ENCODE assay signal across 19 cellular contexts in the genomic region with DNA sequence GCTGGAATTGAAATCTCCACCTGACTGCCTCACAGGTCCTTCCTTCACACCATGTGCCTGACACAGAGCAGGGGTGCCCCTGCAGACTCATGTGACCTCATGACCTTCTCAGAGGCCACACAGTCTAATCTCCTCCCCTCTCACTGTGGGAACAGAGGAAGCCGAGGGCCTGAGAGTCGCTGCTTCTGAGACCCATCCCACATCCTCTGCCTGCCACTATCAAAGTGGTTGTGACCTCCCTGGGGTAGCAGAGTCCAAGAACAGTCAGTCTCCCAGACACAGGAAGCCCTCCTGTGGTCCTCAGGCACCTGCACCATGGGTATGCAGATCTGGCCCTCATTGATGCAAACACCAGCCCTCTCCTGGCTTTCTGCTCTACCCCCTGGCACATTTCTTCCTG.
A peak's percentile ranks its signal among the peaks of the same experiment; 100 is the strongest.
DNase-seq lines count a peak whose midpoint lies in the region; ATAC-seq and TF ChIP-seq lines count a peak whose summit lies in the region.
"Had no signal": no experiment of that assay in that cellular context is flagged by ENCODE, and none has a peak within 500 bp of the region (broad histone marks: within the 10 kb centered on the region; RNA-seq: fewer than 3 reads in every experiment).

No MANE protein-coding gene starts in this region.

- CTCF ChIA-PET in activated CD8-positive, alpha-beta T cell treated with anti-CD3 and anti-CD28 coated beads for 36 hours (lab: Charles Lee): interaction anchor here (1.5 to 1.6 kb wide), 2 partner anchors 41 to 56 kb away, joined by 3 read pairs; no protein-coding TSS in a partner anchor

- H3K4me1 Mint-ChIP-seq in activated CD8-positive, alpha-beta T cell treated with anti-CD3 and anti-CD28 coated beads for 36 hours (ENCODE audit: low read depth): peaks cover 22% of the 10 kb centered on the region
- H3K4me1 Mint-ChIP-seq: mesothelial cell of epicardium had no signal

- no peaks in the 10 kb centered on the region for H3K27me3 Mint-ChIP-seq in activated CD8-positive, alpha-beta T cell treated with anti-CD3 and anti-CD28 coated beads for 36 hours

- H3K9me3 ChIP-seq in left ventricle myocardium inferior (replicated peaks): no peaks in the 10 kb centered on the region
- H3K9me3 ChIP-seq in mucosa of descending colon: no peaks in the 10 kb centered on the region
- H3K9me3 ChIP-seq in lower lobe of right lung: no peaks in the 10 kb centered on the region
- no peaks in the 10 kb centered on the region for H3K9me3 ChIP-seq in uterus
- H3K9me3 ChIP-seq: BLaER1 treated with 17β-estradiol and CSF1 and Interleukin-3, amounts not matched to agents 10 nM and 100 nM; prostate gland had no signal

- no peak overlapping the region for H3K4me3 Mint-ChIP-seq in activated CD8-positive, alpha-beta T cell treated with anti-CD3 and anti-CD28 coated beads for 36 hours
- H3K4me3 Mint-ChIP-seq: activated CD4-positive, alpha-beta T cell treated with anti-CD3 and anti-CD28 coated beads, Interleukin-2, amount 10 ng/mL, durations not matched to agents 7 days and 5 days; mesothelial cell of epicardium; nephron had no signal

- H3K4me3 ChIP-seq in left ventricle myocardium inferior: no peak overlapping the region
- H3K4me3 ChIP-seq in mucosa of descending colon: no peak overlapping the region
- no peak overlapping the region for H3K4me3 ChIP-seq in lower lobe of right lung
- H3K4me3 ChIP-seq in uterus: no peak overlapping the region
- H3K4me3 ChIP-seq: BLaER1 treated with 17β-estradiol and CSF1 and Interleukin-3, amounts not matched to agents 10 nM and 100 nM; prostate gland had no signal

- TF ChIP-seq CTCF in left ventricle myocardium inferior (IDR thresholded peaks at IDR 0.05; ENCODE audit: borderline replicate concordance): no peak
- no peak for TF ChIP-seq CTCF in activated CD8-positive, alpha-beta T cell treated with anti-CD3 and anti-CD28 coated beads for 36 hours (IDR thresholded peaks at IDR 0.05)
- no peak for TF ChIP-seq CTCF in mucosa of descending colon (IDR thresholded peaks at IDR 0.05)
- no peak for TF ChIP-seq CTCF in lower lobe of right lung (IDR thresholded peaks at IDR 0.05)
- no peak for TF ChIP-seq CTCF in uterus (IDR thresholded peaks at IDR 0.05)

- no peaks in the 10 kb centered on the region for H3K9me3 Mint-ChIP-seq in activated CD8-positive, alpha-beta T cell treated with anti-CD3 and anti-CD28 coated beads for 36 hours
- H3K9me3 Mint-ChIP-seq: activated CD4-positive, alpha-beta T cell treated with anti-CD3 and anti-CD28 coated beads, Interleukin-2, amount 10 ng/mL, durations not matched to agents 7 days and 5 days; mesothelial cell of epicardium; nephron had no signal

- H3K27ac Mint-ChIP-seq in activated CD8-positive, alpha-beta T cell treated with anti-CD3 and anti-CD28 coated beads for 36 hours: peak overlapping the region; percentile 51
- H3K27ac Mint-ChIP-seq: activated CD4-positive, alpha-beta T cell treated with anti-CD3 and anti-CD28 coated beads, Interleukin-2, amount 10 ng/mL, durations not matched to agents 7 days and 5 days; mesothelial cell of epicardium had no signal

- ATAC-seq in Right ventricle myocardium inferior (no peak), mucosa of descending colon (peak; percentile 42), lower lobe of right lung (no peak), GM18505 (IDR thresholded peaks at IDR 0.05; ENCODE audit: unreplicated experiment) (no peak)
- ATAC-seq in activated CD8-positive, alpha-beta T cell treated with anti-CD3 and anti-CD28 coated beads for 36 hours: peak; percentile 90
- ATAC-seq: left lobe of liver had no signal

- POLR2A ChIA-PET in activated CD8-positive, alpha-beta T cell treated with anti-CD3 and anti-CD28 coated beads for 36 hours (lab: Charles Lee): no interaction called here

- TF ChIP-seq POLR2A in uterus (IDR thresholded peaks at IDR 0.05) (no peak), GM18505 (IDR thresholded peaks at IDR 0.05; ENCODE audit: borderline replicate concordance, extremely low read depth, insufficient read depth, insufficient read length) (no peak)

- no peaks in the 10 kb centered on the region for H3K36me3 Mint-ChIP-seq in activated CD8-positive, alpha-beta T cell treated with anti-CD3 and anti-CD28 coated beads for 36 hours (ENCODE audit: low read depth)
- H3K36me3 Mint-ChIP-seq: mesothelial cell of epicardium had no signal

- intact Hi-C loops in left ventricle myocardium inferior (cut with micrococcal nuclease) (no loop called here), Right ventricle myocardium inferior (cut with DNase I) (no loop called here), mucosa of descending colon (cut with DNase I, micrococcal nuclease) (no loop called here), lower lobe of right lung (cut with DNase I) (no loop called here), uterus (cut with DNase I; ENCODE audit: low total_unique reads) (no loop called here)
- intact Hi-C loops in activated CD8-positive, alpha-beta T cell treated with anti-CD3 and anti-CD28 coated beads for 36 hours (cut with micrococcal nuclease): no loop called here

- H3K27ac ChIP-seq in left ventricle myocardium inferior (replicated peaks): peak overlapping the region; percentile 42
- H3K27ac ChIP-seq in substantia nigra (ENCODE audit: low read depth, low read length, poor library complexity, severe bottlenecking): peak overlapping the region; percentile 64
- H3K27ac ChIP-seq in lower lobe of right lung: no peak overlapping the region
- no peak overlapping the region for H3K27ac ChIP-seq in uterus
- H3K27ac ChIP-seq: BLaER1 treated with 17β-estradiol and CSF1 and Interleukin-3, amounts not matched to agents 10 nM and 100 nM; prostate gland had no signal

- DNase-seq in left ventricle myocardium inferior (no peak), Right ventricle myocardium inferior (ENCODE audit: missing footprints) (no peak), mucosa of descending colon (no peak), substantia nigra (lab: John Stamatoyannopoulos, UW) (peak in 1 of 49 donors; percentile 15), lower lobe of right lung (no peak), uterus (no peak)
- peak; percentile 57 for DNase-seq in activated CD8-positive, alpha-beta T cell treated with anti-CD3 and anti-CD28 coated beads for 36 hours
- DNase-seq: ACHN; activated CD4-positive, alpha-beta T cell treated with anti-CD3 and anti-CD28 coated beads, Interleukin-2, amount 10 ng/mL, durations not matched to agents 7 days and 5 days; activated gamma-delta T cell; amniotic stem cell; glutamatergic neuron; NCI-H446 had no signal

- H3K27me3 ChIP-seq in left ventricle myocardium inferior (ENCODE audit: low read depth) (peaks cover 4% of the 10 kb centered on the region), lower lobe of right lung (ENCODE audit: low read depth) (no peaks in the 10 kb centered on the region), uterus (no peaks in the 10 kb centered on the region)
- H3K27me3 ChIP-seq: BLaER1 treated with 17β-estradiol and CSF1 and Interleukin-3, amounts not matched to agents 10 nM and 100 nM had no signal

- no peaks in the 10 kb centered on the region for H3K36me3 ChIP-seq in left ventricle myocardium inferior
- H3K36me3 ChIP-seq in mucosa of descending colon (ENCODE audit: low read depth): no peaks in the 10 kb centered on the region
- no peaks in the 10 kb centered on the region for H3K36me3 ChIP-seq in lower lobe of right lung
- H3K36me3 ChIP-seq in uterus: no peaks in the 10 kb centered on the region
- H3K36me3 ChIP-seq: BLaER1 treated with 17β-estradiol and CSF1 and Interleukin-3, amounts not matched to agents 10 nM and 100 nM; prostate gland had no signal

- H3K4me1 ChIP-seq in left ventricle myocardium inferior: peaks cover 36% of the 10 kb centered on the region
- no peaks in the 10 kb centered on the region for H3K4me1 ChIP-seq in mucosa of descending colon (ENCODE audit: low read depth)
- H3K4me1 ChIP-seq in lower lobe of right lung: no peaks in the 10 kb centered on the region
- no peaks in the 10 kb centered on the region for H3K4me1 ChIP-seq in uterus
- H3K4me1 ChIP-seq: prostate gland had no signal

Comparison
In these comparisons a context has a peak if more than half of its experiments do, and no peak if none do; other contexts are left out.
1. H3K27ac ChIP-seq: peak in left ventricle myocardium inferior (single experiment) and substantia nigra (single experiment); none in lower lobe of right lung (single experiment) and uterus (0 of 2).
2. ATAC-seq: peak in activated CD8-positive, alpha-beta T cell treated with anti-CD3 and anti-CD28 coated beads for 36 hours (single experiment) and mucosa of descending colon (single experiment); none in Right ventricle myocardium inferior (single experiment), lower lobe of right lung (0 of 2) and GM18505 (single experiment).